In the genomic region with DNA sequence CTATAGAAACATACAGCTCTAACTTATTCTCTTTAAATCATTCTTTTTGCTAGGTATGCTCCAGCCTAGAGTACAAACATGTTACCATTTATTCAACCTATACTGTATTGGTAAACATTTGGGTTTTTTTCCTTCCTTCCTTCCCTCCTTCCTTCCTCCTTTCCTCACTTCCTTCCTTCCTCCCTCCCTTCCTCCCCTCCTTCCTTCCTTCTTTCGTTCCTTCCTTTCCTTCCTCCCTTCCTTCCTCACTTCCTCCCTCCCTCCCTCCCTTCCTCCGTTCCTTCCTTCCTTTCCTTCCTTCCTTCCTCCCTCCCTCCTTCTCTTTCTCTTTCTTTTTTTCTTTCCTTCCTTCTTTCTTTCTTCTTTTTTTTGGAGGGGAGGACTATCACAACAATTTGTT, we compare ENCODE assay signal across 6 cellular contexts.
"Had no signal": no experiment of that assay in that cellular context is flagged by ENCODE, and none has a peak within 500 bp of the region (broad histone marks: within the 10 kb centered on the region; RNA-seq: fewer than 3 reads in every experiment).

No MANE protein-coding gene starts in this region.

- H3K27ac ChIP-seq: HL-60 had no signal

- ATAC-seq: HepG2 had no signal

- DNase-seq: IMR-90, KBM-7, KG1 had no signal

- FAIRE-seq: HepG2, HTR-8/SVneo had no signal
